ENCODE assay signal across 1 cellular context in the genomic region with DNA sequence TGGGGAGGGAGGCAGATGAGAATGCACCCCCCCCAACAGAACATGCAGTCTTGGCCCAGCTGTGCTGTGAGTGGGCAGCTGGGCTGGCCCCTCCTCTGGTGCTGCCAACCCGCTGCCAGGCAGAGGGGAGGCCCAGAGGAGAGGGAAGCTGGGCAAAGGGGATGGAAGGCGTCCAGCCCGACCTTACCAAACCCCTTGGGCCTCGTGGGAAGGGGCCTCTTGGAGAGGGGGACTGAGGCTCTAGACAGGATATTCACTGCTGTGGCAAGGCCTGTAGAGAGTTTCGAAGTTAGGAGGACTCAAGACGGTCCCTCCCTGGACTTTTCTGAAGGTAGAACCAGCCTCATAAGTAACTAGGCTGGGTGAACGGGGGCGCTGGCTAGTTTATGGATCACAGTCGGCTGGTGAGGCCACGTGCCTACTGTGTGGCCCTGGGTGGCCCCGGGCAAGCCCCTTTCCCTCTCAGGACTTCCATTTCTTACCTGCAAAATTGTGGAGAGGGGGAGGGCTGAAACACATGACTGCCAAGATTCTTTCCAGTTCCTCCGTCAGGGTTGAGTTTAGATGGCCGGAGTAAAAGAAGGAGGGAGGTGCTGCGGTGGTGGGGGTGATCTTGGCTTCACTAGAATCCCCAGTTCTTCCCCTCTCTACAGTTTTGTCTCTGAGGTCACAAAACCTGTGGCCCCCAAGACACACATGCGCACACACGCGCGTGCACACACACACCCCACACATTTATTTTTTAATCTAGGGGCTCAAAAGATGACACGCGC.
TF ChIP-seq lines count a peak whose summit lies in the region.

No MANE protein-coding gene starts in this region.

TF ChIP-seq in HepG2, 621 proteins besides CTCF, POLR2A, EP300 and RAD21 (continued from another document):
- TF ChIP-seq, protein P1, sequence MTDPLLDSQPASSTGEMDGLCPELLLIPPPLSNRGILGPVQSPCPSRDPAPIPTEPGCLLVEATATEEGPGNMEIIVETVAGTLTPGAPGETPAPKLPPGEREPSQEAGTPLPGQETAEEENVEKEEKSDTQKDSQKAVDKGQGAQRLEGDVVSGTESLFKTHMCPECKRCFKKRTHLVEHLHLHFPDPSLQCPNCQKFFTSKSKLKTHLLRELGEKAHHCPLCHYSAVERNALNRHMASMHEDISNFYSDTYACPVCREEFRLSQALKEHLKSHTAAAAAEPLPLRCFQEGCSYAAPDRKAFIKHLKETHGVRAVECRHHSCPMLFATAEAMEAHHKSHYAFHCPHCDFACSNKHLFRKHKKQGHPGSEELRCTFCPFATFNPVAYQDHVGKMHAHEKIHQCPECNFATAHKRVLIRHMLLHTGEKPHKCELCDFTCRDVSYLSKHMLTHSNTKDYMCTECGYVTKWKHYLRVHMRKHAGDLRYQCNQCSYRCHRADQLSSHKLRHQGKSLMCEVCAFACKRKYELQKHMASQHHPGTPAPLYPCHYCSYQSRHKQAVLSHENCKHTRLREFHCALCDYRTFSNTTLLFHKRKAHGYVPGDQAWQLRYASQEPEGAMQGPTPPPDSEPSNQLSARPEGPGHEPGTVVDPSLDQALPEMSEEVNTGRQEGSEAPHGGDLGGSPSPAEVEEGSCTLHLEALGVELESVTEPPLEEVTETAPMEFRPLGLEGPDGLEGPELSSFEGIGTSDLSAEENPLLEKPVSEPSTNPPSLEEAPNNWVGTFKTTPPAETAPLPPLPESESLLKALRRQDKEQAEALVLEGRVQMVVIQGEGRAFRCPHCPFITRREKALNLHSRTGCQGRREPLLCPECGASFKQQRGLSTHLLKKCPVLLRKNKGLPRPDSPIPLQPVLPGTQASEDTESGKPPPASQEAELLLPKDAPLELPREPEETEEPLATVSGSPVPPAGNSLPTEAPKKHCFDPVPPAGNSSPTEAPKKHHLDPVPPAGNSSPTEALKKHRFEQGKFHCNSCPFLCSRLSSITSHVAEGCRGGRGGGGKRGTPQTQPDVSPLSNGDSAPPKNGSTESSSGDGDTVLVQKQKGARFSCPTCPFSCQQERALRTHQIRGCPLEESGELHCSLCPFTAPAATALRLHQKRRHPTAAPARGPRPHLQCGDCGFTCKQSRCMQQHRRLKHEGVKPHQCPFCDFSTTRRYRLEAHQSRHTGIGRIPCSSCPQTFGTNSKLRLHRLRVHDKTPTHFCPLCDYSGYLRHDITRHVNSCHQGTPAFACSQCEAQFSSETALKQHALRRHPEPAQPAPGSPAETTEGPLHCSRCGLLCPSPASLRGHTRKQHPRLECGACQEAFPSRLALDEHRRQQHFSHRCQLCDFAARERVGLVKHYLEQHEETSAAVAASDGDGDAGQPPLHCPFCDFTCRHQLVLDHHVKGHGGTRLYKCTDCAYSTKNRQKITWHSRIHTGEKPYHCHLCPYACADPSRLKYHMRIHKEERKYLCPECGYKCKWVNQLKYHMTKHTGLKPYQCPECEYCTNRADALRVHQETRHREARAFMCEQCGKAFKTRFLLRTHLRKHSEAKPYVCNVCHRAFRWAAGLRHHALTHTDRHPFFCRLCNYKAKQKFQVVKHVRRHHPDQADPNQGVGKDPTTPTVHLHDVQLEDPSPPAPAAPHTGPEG (CRISPR knock-in tag; IDR thresholded peaks at IDR 0.05) = no peak
- no peak; the same call in 1 of the 2 replicates for TF ChIP-seq KDM3A (CRISPR knock-in tag; IDR thresholded peaks at IDR 0.05; ENCODE audit: low read depth)
- no peak for TF ChIP-seq ZNF607 (CRISPR knock-in tag; IDR thresholded peaks at IDR 0.05; ENCODE audit: borderline replicate concordance)
- no peak for TF ChIP-seq MAFF (IDR thresholded peaks at IDR 0.05; ENCODE audit: low read depth, low read length)
- no peak for TF ChIP-seq ZNF484 (CRISPR knock-in tag; IDR thresholded peaks at IDR 0.05; ENCODE audit: borderline replicate concordance, low read depth)
- TF ChIP-seq GTF2F1 (IDR thresholded peaks at IDR 0.05; ENCODE audit: low read length) = no peak
- TF ChIP-seq, protein P2, sequence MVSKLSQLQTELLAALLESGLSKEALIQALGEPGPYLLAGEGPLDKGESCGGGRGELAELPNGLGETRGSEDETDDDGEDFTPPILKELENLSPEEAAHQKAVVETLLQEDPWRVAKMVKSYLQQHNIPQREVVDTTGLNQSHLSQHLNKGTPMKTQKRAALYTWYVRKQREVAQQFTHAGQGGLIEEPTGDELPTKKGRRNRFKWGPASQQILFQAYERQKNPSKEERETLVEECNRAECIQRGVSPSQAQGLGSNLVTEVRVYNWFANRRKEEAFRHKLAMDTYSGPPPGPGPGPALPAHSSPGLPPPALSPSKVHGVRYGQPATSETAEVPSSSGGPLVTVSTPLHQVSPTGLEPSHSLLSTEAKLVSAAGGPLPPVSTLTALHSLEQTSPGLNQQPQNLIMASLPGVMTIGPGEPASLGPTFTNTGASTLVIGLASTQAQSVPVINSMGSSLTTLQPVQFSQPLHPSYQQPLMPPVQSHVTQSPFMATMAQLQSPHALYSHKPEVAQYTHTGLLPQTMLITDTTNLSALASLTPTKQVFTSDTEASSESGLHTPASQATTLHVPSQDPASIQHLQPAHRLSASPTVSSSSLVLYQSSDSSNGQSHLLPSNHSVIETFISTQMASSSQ (IDR thresholded peaks at IDR 0.05; ENCODE audit: low read depth) = no peak
- TF ChIP-seq, protein P2 (CRISPR knock-in tag; IDR thresholded peaks at IDR 0.05; ENCODE audit: borderline replicate concordance) = no peak
- no peak for TF ChIP-seq ONECUT2 (CRISPR knock-in tag; IDR thresholded peaks at IDR 0.05)
- TF ChIP-seq, protein P3, sequence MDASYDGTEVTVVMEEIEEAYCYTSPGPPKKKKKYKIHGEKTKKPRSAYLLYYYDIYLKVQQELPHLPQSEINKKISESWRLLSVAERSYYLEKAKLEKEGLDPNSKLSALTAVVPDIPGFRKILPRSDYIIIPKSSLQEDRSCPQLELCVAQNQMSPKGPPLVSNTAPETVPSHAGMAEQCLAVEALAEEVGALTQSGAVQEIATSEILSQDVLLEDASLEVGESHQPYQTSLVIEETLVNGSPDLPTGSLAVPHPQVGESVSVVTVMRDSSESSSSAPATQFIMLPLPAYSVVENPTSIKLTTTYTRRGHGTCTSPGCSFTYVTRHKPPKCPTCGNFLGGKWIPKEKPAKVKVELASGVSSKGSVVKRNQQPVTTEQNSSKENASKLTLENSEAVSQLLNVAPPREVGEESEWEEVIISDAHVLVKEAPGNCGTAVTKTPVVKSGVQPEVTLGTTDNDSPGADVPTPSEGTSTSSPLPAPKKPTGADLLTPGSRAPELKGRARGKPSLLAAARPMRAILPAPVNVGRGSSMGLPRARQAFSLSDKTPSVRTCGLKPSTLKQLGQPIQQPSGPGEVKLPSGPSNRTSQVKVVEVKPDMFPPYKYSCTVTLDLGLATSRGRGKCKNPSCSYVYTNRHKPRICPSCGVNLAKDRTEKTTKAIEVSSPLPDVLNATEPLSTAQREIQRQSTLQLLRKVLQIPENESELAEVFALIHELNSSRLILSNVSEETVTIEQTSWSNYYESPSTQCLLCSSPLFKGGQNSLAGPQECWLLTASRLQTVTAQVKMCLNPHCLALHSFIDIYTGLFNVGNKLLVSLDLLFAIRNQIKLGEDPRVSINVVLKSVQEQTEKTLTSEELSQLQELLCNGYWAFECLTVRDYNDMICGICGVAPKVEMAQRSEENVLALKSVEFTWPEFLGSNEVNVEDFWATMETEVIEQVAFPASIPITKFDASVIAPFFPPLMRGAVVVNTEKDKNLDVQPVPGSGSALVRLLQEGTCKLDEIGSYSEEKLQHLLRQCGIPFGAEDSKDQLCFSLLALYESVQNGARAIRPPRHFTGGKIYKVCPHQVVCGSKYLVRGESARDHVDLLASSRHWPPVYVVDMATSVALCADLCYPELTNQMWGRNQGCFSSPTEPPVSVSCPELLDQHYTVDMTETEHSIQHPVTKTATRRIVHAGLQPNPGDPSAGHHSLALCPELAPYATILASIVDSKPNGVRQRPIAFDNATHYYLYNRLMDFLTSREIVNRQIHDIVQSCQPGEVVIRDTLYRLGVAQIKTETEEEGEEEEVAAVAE (CRISPR knock-in tag; IDR thresholded peaks at IDR 0.05; ENCODE audit: borderline replicate concordance) = no peak
- TF ChIP-seq JUNB (CRISPR knock-in tag; IDR thresholded peaks at IDR 0.05; ENCODE audit: borderline replicate concordance) = no peak
- no peak for TF ChIP-seq TBX2 (CRISPR knock-in tag; IDR thresholded peaks at IDR 0.05; ENCODE audit: borderline replicate concordance)
- TF ChIP-seq ZNF337 (CRISPR knock-in tag; IDR thresholded peaks at IDR 0.05; ENCODE audit: borderline replicate concordance, low read depth) = 0 out of 2 replicates have a peak, but pooled peaks have one; percentile 28
- TF ChIP-seq EHMT2 (IDR thresholded peaks at IDR 0.05; ENCODE audit: borderline replicate concordance, low read depth, low read length) = no peak
- TF ChIP-seq, protein P4, sequence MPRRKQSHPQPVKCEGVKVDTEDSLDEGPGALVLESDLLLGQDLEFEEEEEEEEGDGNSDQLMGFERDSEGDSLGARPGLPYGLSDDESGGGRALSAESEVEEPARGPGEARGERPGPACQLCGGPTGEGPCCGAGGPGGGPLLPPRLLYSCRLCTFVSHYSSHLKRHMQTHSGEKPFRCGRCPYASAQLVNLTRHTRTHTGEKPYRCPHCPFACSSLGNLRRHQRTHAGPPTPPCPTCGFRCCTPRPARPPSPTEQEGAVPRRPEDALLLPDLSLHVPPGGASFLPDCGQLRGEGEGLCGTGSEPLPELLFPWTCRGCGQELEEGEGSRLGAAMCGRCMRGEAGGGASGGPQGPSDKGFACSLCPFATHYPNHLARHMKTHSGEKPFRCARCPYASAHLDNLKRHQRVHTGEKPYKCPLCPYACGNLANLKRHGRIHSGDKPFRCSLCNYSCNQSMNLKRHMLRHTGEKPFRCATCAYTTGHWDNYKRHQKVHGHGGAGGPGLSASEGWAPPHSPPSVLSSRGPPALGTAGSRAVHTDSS (CRISPR knock-in tag; conservative IDR thresholded peaks at IDR 0.05) = no peak
